9 cellular contexts compared by ENCODE assay signal in genomic region chr15:29103825-29104565, GRCh38.
DNase-seq lines count a peak whose midpoint lies in the region; ATAC-seq and TF ChIP-seq lines count a peak whose summit lies in the region.
"Had no signal": no experiment of that assay in that cellular context is flagged by ENCODE, and none has a peak within 500 bp of the region (broad histone marks: within the 10 kb centered on the region; RNA-seq: fewer than 3 reads in every experiment).

No MANE protein-coding gene starts in this region.

- POLR2A ChIA-PET in CD8-positive, alpha-beta memory T cell (lab: Charles Lee) = no interaction called here

- H3K9me3 ChIP-seq in CD8-positive, alpha-beta memory T cell (ENCODE audit: low read length) = no peaks in the 10 kb centered on the region
- H3K9me3 ChIP-seq in body of pancreas = no peaks in the 10 kb centered on the region

- DNase-seq in CD8-positive, alpha-beta memory T cell = peak in 4 of 5 donors; percentile 24 to 55 (median 40)
- DNase-seq in T-helper 9 cell (peak; percentile 34), body of pancreas (peak; percentile 45 to 57 (median 52)), iPS-NIHi7 (ENCODE audit: extremely low spot score) (peak; percentile 90), NCI-H1048 (lab: John Stamatoyannopoulos, UW) (no peak)
- peak; percentile 58 for DNase-seq in stimulated activated CD4-positive, alpha-beta T cell treated with anti-CD3 and anti-CD28 coated beads, Interleukin-12 subunit alpha, Interleukin-12 subunit beta, amount 100 ng/mL, for 4 hours

- no peaks in the 10 kb centered on the region for H3K27me3 Mint-ChIP-seq in CD8-positive, alpha-beta memory T cell

- H3K27ac Mint-ChIP-seq in CD8-positive, alpha-beta memory T cell = no peak overlapping the region

- peaks cover 1% of the 10 kb centered on the region for H3K36me3 ChIP-seq in CD8-positive, alpha-beta memory T cell (ENCODE audit: insufficient read depth, low read length)
- H3K36me3 ChIP-seq in body of pancreas (replicated peaks in 1 of 2; ENCODE audit: insufficient read depth in 1 of 2, low read depth in 2 of 2) = no peaks in the 10 kb centered on the region

- TF ChIP-seq CTCF in body of pancreas (IDR thresholded peaks at IDR 0.05) = peak; percentile 39 to 62 (median 58)

- H3K9me3 Mint-ChIP-seq in CD8-positive, alpha-beta memory T cell = no peaks in the 10 kb centered on the region
- H3K9me3 Mint-ChIP-seq: IgD-negative memory B cell had no signal

- no peak overlapping the region for H3K4me3 ChIP-seq in CD8-positive, alpha-beta memory T cell (ENCODE audit: low read length)
- H3K4me3 ChIP-seq in body of pancreas = no peak overlapping the region

- CTCF ChIA-PET in CD8-positive, alpha-beta memory T cell (lab: Charles Lee) = interaction anchor here (1.0 to 2.8 kb wide), 3 partner anchors 14 to 129 kb away, joined by 3 to 19 read pairs (median 4); no protein-coding TSS in a partner anchor

- H3K4me1 ChIP-seq in CD8-positive, alpha-beta memory T cell (ENCODE audit: insufficient read depth, low read length) = no peaks in the 10 kb centered on the region
- no peaks in the 10 kb centered on the region for H3K4me1 ChIP-seq in body of pancreas

- H3K27ac ChIP-seq in CD8-positive, alpha-beta memory T cell (ENCODE audit: low read depth, low read length) = no peak overlapping the region
- H3K27ac ChIP-seq in body of pancreas = no peak overlapping the region

- H3K36me3 Mint-ChIP-seq in CD8-positive, alpha-beta memory T cell = peaks cover 0 to 79% (median 2%) of the 10 kb centered on the region in 3 donors

- ATAC-seq in HG02763 (IDR thresholded peaks at IDR 0.05; ENCODE audit: unreplicated experiment) = peak; percentile 45
- peak; percentile 70 for ATAC-seq in body of pancreas
- no peak for ATAC-seq in GM21360 (IDR thresholded peaks at IDR 0.05; ENCODE audit: unreplicated experiment)

- intact Hi-C loops in body of pancreas (cut with DNase I) = no loop called here

- peak overlapping the region in 1 of 7 donors; percentile 11 for H3K4me3 Mint-ChIP-seq in CD8-positive, alpha-beta memory T cell
- H3K4me3 Mint-ChIP-seq: IgD-negative memory B cell had no signal

- no peaks in the 10 kb centered on the region for H3K27me3 ChIP-seq in CD8-positive, alpha-beta memory T cell (ENCODE audit: insufficient read depth, low read length, poor library complexity, severe bottlenecking)
- no peaks in the 10 kb centered on the region for H3K27me3 ChIP-seq in body of pancreas

- TF ChIP-seq POLR2A in body of pancreas (IDR thresholded peaks at IDR 0.05) = no peak

- WGBS in body of pancreas, 2 donors = 42 to 79% methylated on average over 6 to 47 of the region's 47 CpGs

- peaks cover 7 to 9% (median 8%) of the 10 kb centered on the region in 3 donors for H3K4me1 Mint-ChIP-seq in CD8-positive, alpha-beta memory T cell
